ENCODE assay signal across 1 cellular context in genomic region chr4:2928242-2929155, GRCh38.
TF ChIP-seq lines count a peak whose summit lies in the region.

No MANE protein-coding gene starts in this region.

TF ChIP-seq in SK-N-SH, 30 proteins besides CTCF, POLR2A, EP300 and RAD21 (continued from another document):
- TF ChIP-seq, protein P1, sequence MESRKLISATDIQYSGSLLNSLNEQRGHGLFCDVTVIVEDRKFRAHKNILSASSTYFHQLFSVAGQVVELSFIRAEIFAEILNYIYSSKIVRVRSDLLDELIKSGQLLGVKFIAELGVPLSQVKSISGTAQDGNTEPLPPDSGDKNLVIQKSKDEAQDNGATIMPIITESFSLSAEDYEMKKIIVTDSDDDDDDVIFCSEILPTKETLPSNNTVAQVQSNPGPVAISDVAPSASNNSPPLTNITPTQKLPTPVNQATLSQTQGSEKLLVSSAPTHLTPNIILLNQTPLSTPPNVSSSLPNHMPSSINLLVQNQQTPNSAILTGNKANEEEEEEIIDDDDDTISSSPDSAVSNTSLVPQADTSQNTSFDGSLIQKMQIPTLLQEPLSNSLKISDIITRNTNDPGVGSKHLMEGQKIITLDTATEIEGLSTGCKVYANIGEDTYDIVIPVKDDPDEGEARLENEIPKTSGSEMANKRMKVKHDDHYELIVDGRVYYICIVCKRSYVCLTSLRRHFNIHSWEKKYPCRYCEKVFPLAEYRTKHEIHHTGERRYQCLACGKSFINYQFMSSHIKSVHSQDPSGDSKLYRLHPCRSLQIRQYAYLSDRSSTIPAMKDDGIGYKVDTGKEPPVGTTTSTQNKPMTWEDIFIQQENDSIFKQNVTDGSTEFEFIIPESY (IDR thresholded peaks at IDR 0.05; ENCODE audit: borderline replicate concordance, low read depth) = no peak
- TF ChIP-seq SIN3A (IDR thresholded peaks at IDR 0.05; ENCODE audit: borderline replicate concordance, low read depth, low read length) = no peak
- no peak for TF ChIP-seq FOXJ3 (CRISPR knock-in tag; IDR thresholded peaks at IDR 0.05)
- no peak for TF ChIP-seq EZH2phosphoT487 (IDR thresholded peaks at IDR 0.05; ENCODE audit: borderline replicate concordance, low read depth)
- no peak for TF ChIP-seq SMC3 (IDR thresholded peaks at IDR 0.05; ENCODE audit: low read depth, low read length)
- TF ChIP-seq, protein P2, sequence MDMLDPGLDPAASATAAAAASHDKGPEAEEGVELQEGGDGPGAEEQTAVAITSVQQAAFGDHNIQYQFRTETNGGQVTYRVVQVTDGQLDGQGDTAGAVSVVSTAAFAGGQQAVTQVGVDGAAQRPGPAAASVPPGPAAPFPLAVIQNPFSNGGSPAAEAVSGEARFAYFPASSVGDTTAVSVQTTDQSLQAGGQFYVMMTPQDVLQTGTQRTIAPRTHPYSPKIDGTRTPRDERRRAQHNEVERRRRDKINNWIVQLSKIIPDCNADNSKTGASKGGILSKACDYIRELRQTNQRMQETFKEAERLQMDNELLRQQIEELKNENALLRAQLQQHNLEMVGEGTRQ (IDR thresholded peaks at IDR 0.05; ENCODE audit: borderline replicate concordance, low read depth, low read length) = no peak
- no peak for TF ChIP-seq TEAD4 (IDR thresholded peaks at IDR 0.05; ENCODE audit: borderline replicate concordance, insufficient read depth)
- no peak for TF ChIP-seq NFIC (IDR thresholded peaks at IDR 0.05; ENCODE audit: borderline replicate concordance)
- TF ChIP-seq, protein P3, sequence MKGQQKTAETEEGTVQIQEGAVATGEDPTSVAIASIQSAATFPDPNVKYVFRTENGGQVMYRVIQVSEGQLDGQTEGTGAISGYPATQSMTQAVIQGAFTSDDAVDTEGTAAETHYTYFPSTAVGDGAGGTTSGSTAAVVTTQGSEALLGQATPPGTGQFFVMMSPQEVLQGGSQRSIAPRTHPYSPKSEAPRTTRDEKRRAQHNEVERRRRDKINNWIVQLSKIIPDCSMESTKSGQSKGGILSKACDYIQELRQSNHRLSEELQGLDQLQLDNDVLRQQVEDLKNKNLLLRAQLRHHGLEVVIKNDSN (IDR thresholded peaks at IDR 0.05; ENCODE audit: borderline replicate concordance, low read depth) = no peak
